In the genomic region with DNA sequence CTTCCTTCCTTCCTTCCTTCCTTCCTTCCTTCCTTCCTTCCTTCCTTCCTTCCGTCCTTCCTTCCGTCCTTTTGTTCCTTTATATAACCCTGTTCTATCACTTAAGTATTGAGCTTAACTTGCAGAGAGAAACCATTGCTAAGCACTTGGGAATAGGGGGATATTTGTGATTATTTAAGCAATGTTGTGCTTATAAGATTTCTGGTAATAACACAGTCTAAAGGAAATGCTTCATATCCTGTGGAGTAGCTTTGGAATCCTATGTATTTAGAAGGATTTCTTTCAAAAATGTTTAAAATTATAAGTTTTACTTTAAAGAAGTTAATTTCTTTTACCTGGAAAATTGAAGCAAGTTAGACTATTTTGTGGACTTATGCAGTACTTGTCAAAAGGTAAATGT, we compare ENCODE assay signal across 32 cellular contexts.
"Had no signal": no experiment of that assay in that cellular context is flagged by ENCODE, and none has a peak within 500 bp of the region (broad histone marks: within the 10 kb centered on the region; RNA-seq: fewer than 3 reads in every experiment).

No MANE protein-coding gene starts in this region.

- H3K4me1 ChIP-seq: Peyer's patch had no signal

- H3K36me3 ChIP-seq: brain microvascular endothelial cell, Peyer's patch had no signal

- DNase-seq: activated CD4-positive, alpha-beta T cell treated with anti-CD3 and anti-CD28 coated beads, Interleukin-2, amount 10 ng/mL, durations not matched to agents 24 days and 14 days; activated CD4-positive, alpha-beta T cell treated with anti-CD3 and anti-CD28 coated beads, Interleukin-2, amount 50 U/mL, for 4 hours; activated CD8-positive, alpha-beta T cell treated with anti-CD3 and anti-CD28 coated beads for 36 hours; activated effector memory CD4-positive, alpha-beta T cell treated with anti-CD3 and anti-CD28 coated beads, Interleukin-2, amount 50 U/mL, for 16 hours; activated naive CD4-positive, alpha-beta T cell; activated naive CD4-positive, alpha-beta T cell treated with anti-CD3 and anti-CD28 coated beads, Interleukin-2, amount 50 U/mL, for 16 hours; activated naive CD8-positive, alpha-beta T cell treated with anti-CD3 and anti-CD28 coated beads for 36 hours; activated T-cell treated with anti-CD3 and anti-CD28 coated beads, Interleukin-2, amount 50 U/mL, for 1 hour; activated T-cell treated with anti-CD3 and anti-CD28 coated beads, Interleukin-2, amount 50 U/mL, for 72 hours; amniotic stem cell; aorta; brain microvascular endothelial cell; central memory CD4-positive, alpha-beta T cell; MM.1S; MV-4-11; NCI-H1092; NCI-H1436 treated with DMSO at 0.1 percent for 48 hours; NCI-H187; NCI-H2029 treated with DMSO at 0.1 percent for 48 hours; NCI-H2107; NCI-H2171; NCI-H510A; NCI-H526; NCI-H748 treated with DMSO at 0.1 percent for 48 hours; NK-92 treated with Interleukin-12 subunit alpha and Interleukin-12 subunit beta, amount 100 ng/mL, for 24 hours; PC-3; Peyer's patch; RPMI8226; SHP77 treated with DMSO at 0.1 percent for 48 hours; SW 1271; T-helper 1 cell had no signal

- ATAC-seq: activated CD8-positive, alpha-beta T cell treated with anti-CD3 and anti-CD28 coated beads for 36 hours; activated T-cell treated with anti-CD3 and anti-CD28 coated beads, Interleukin-2, amount 50 U/mL, for 72 hours; activated T-helper 17 cell treated with anti-CD3 and anti-CD28 coated beads, Interleukin-2, amount 50 U/mL, for 72 hours; PC-3 had no signal

- H3K27me3 ChIP-seq: brain microvascular endothelial cell, Peyer's patch had no signal

- H3K9me3 ChIP-seq: Peyer's patch had no signal

- H3K27ac ChIP-seq: brain microvascular endothelial cell, Peyer's patch had no signal

- H3K4me3 ChIP-seq: Peyer's patch had no signal
